9 cellular contexts compared by ENCODE assay signal in genomic region chr6:54846857-54847721, GRCh38. TPM values are rescaled to one million over a fixed set of nuclear protein-coding genes. Genes with fewer than 3 reads are reported as not detected.
A peak's percentile ranks its signal among the peaks of the same experiment; 100 is the strongest.
DNase-seq lines count a peak whose midpoint lies in the region; ATAC-seq and TF ChIP-seq lines count a peak whose summit lies in the region.
"Had no signal": no experiment of that assay in that cellular context is flagged by ENCODE, and none has a peak within 500 bp of the region (broad histone marks: within the 10 kb centered on the region; RNA-seq: fewer than 3 reads in every experiment).

No MANE protein-coding gene starts in this region.

- TF ChIP-seq POLR2A in spleen (IDR thresholded peaks at IDR 0.05): no peak

- WGBS in spleen, 5 donors: 9 to 13% (median 10%) methylated on average over 25 to 36 of the region's 36 CpGs

- no peak for TF ChIP-seq RAD21 in neural cell (conservative IDR thresholded peaks at IDR 0.05)

- H4K20me1 ChIP-seq in PC-9 (ENCODE audit: insufficient read depth) (no peaks in the 10 kb centered on the region), neural cell (ENCODE audit: insufficient read depth) (no peaks in the 10 kb centered on the region)

- no peaks in the 10 kb centered on the region for H3K9me2 ChIP-seq in PC-9 (ENCODE audit: insufficient read depth)
- H3K9me2 ChIP-seq in neural cell (ENCODE audit: insufficient read depth, low read length): no peaks in the 10 kb centered on the region

- no peak for ATAC-seq in HG03457 (IDR thresholded peaks at IDR 0.05; ENCODE audit: unreplicated experiment)
- ATAC-seq: activated T-helper 17 cell treated with anti-CD3 and anti-CD28 coated beads, Interleukin-2, amount 50 U/mL, for 72 hours had no signal

- H3K79me2 ChIP-seq in PC-9 (ENCODE audit: low read depth): peaks cover 34% of the 10 kb centered on the region
- no peaks in the 10 kb centered on the region for H3K79me2 ChIP-seq in neural cell (replicated peaks; ENCODE audit: insufficient read depth, low read length)

- H3K27me3 Mint-ChIP-seq in Caco-2 (ENCODE audit: insufficient read depth, unreplicated experiment): no peaks in the 10 kb centered on the region

- peak overlapping the region; percentile 93 for H3K27ac Mint-ChIP-seq in Caco-2 (ENCODE audit: unreplicated experiment)
- H3K27ac Mint-ChIP-seq: activated T-helper 17 cell treated with anti-CD3 and anti-CD28 coated beads, Interleukin-2, amount 50 U/mL, for 72 hours had no signal

- TF ChIP-seq CTCF in Caco-2 (IDR thresholded peaks at IDR 0.05; ENCODE audit: insufficient read depth in 1 of 2, low read depth in 1 of 2, low read length in 1 of 2, severe bottlenecking in 1 of 2, unreplicated experiment in 1 of 2): no peak
- no peak for TF ChIP-seq CTCF in PC-9 (conservative IDR thresholded peaks at IDR 0.05)
- no peak for TF ChIP-seq CTCF in foreskin fibroblast (IDR thresholded peaks at IDR 0.05; ENCODE audit: low read depth, low read length)
- TF ChIP-seq CTCF in neural cell (IDR thresholded peaks at IDR 0.05; ENCODE audit: poor library complexity, severe bottlenecking): no peak
- TF ChIP-seq CTCF in spleen (IDR thresholded peaks at IDR 0.05 in 8 of 11, conservative IDR thresholded peaks at IDR 0.05 in 3 of 11): no peak

- TSS peak; percentile 64 for BruUV-seq in Caco-2 (replicated peaks; lab: Mats Ljungman, UMichigan)
- BruUV-seq in PC-9 (replicated peaks; lab: Mats Ljungman, UMichigan): TSS peak; percentile 63

- peak overlapping the region; percentile 98 for H3K4me3 Mint-ChIP-seq in Caco-2 (ENCODE audit: unreplicated experiment)
- H3K4me3 Mint-ChIP-seq: activated T-helper 17 cell treated with anti-CD3 and anti-CD28 coated beads, Interleukin-2, amount 50 U/mL, for 72 hours had no signal

- H2AFZ ChIP-seq in PC-9: peak overlapping the region; percentile 97
- no peak overlapping the region for H2AFZ ChIP-seq in neural cell (ENCODE audit: low read depth, low read length)

- peaks cover 10% of the 10 kb centered on the region for H3K9me3 Mint-ChIP-seq in Caco-2 (ENCODE audit: unreplicated experiment)

- H3F3A ChIP-seq in PC-9 (ENCODE audit: insufficient read depth, low read depth) (peaks cover 25% of the 10 kb centered on the region), neural cell (ENCODE audit: insufficient read depth, low read length, poor library complexity, severe bottlenecking) (no peaks in the 10 kb centered on the region)

- peak; percentile 64 to 70 for DNase-seq in Caco-2
- peak; percentile 26 to 38 for DNase-seq in PC-9
- DNase-seq in foreskin fibroblast: peak in 1 of 2 donors; percentile 4
- no peak for DNase-seq in GM19238 (ENCODE audit: insufficient read length, low spot score)
- DNase-seq in spleen: no peak
- no peak for DNase-seq in stimulated activated CD4-positive, alpha-beta T cell treated with anti-CD3 and anti-CD28 coated beads, Interleukin-1b, Interleukin-23, amount 100 ng/mL, for 48 hours

- H3K4me1 ChIP-seq in Caco-2 (peaks cover 22% of the 10 kb centered on the region), PC-9 (replicated peaks; ENCODE audit: insufficient read depth) (peaks cover 40% of the 10 kb centered on the region), spleen (no peaks in the 10 kb centered on the region)

- no peaks in the 10 kb centered on the region for H3K27me3 ChIP-seq in Caco-2 (replicated peaks; ENCODE audit: control insufficient read depth, insufficient read depth, low read length)
- H3K27me3 ChIP-seq in PC-9 (ENCODE audit: insufficient read depth, low read depth): no peaks in the 10 kb centered on the region
- H3K27me3 ChIP-seq in neural cell (ENCODE audit: insufficient read depth, low read depth, low read length): peaks cover 34% of the 10 kb centered on the region
- peaks cover 0 to 30% (median 19%) of the 10 kb centered on the region in 7 donors for H3K27me3 ChIP-seq in spleen (replicated peaks in 1 of 7)

- no peak for TF ChIP-seq EP300 in neural cell (conservative IDR thresholded peaks at IDR 0.05; ENCODE audit: poor library complexity, severe bottlenecking)

- H3K27ac ChIP-seq in PC-9 (peak overlapping the region; percentile 93), neural cell (ENCODE audit: low read length) (no peak overlapping the region), spleen (no peak overlapping the region)

- H3K9me3 ChIP-seq in Caco-2: no peaks in the 10 kb centered on the region
- H3K9me3 ChIP-seq in PC-9 (ENCODE audit: insufficient read depth, low read depth): no peaks in the 10 kb centered on the region
- H3K9me3 ChIP-seq in neural cell (ENCODE audit: low read length): no peaks in the 10 kb centered on the region
- peaks cover 0 to 4% (median 0%) of the 10 kb centered on the region in 8 donors for H3K9me3 ChIP-seq in spleen

- H3K4me3 ChIP-seq in Caco-2 (ENCODE audit: low read depth, low read length) (peak overlapping the region; percentile 43), PC-9 (peak overlapping the region; percentile 73), foreskin fibroblast (ENCODE audit: low read depth in 1 of 2, low read length in 2 of 2) (peak overlapping the region; percentile 62 to 65), neural cell (ENCODE audit: low read length) (peak overlapping the region; percentile 68), spleen (peak overlapping the region in 3 of 8 donors; percentile 4 to 35 (median 17))

- H3K4me2 ChIP-seq in PC-9 (peak overlapping the region; percentile 99), neural cell (ENCODE audit: low read length) (peak overlapping the region; percentile 35)

- CTCF ChIA-PET in Caco-2 (lab: Charles Lee) (interaction anchor here (0.6 to 1.9 kb wide), 3 partner anchors 9 to 376 kb away, joined by 4 to 6 read pairs (median 4); no protein-coding TSS in a partner anchor), PC-9 (lab: Charles Lee) (interaction anchor here (0.7 kb wide), 1 partner anchor 227 kb away, joined by 3 read pairs; no protein-coding TSS in a partner anchor)

- H3K36me3 Mint-ChIP-seq in Caco-2 (ENCODE audit: insufficient read depth, unreplicated experiment): peaks cover 23% of the 10 kb centered on the region

- intact Hi-C loops in Caco-2 (cut with micrococcal nuclease; ENCODE audit: unreplicated experiment): loop anchor here (1.0 to 2.0 kb wide), 3 partner anchors 18 to 128 kb away; no protein-coding TSS in a partner anchor
- intact Hi-C loops in PC-9 (cut with micrococcal nuclease; ENCODE audit: unreplicated experiment): loop anchor here (1.0 to 10.0 kb wide), 5 partner anchors 27 to 208 kb away; no protein-coding TSS in a partner anchor
- intact Hi-C loops in spleen (cut with DNase I; ENCODE audit: low total_unique reads): no loop called here

- H3K36me3 ChIP-seq in Caco-2 (ENCODE audit: control insufficient read depth, insufficient read depth, low read length): no peaks in the 10 kb centered on the region; the same call in 1 of the 2 replicates
- H3K36me3 ChIP-seq in PC-9 (ENCODE audit: low read depth): no peaks in the 10 kb centered on the region
- no peaks in the 10 kb centered on the region for H3K36me3 ChIP-seq in neural cell (ENCODE audit: insufficient read depth, low read length)
- no peaks in the 10 kb centered on the region for H3K36me3 ChIP-seq in spleen

- POLR2A ChIA-PET in Caco-2 (lab: Charles Lee): no interaction called here
- POLR2A ChIA-PET in PC-9 (lab: Charles Lee; ENCODE audit: unreplicated experiment): interaction anchor here (0.6 kb wide), 1 partner anchor 44 kb away, joined by 3 read pairs; no protein-coding TSS in a partner anchor

- no peak overlapping the region for H3K9ac ChIP-seq in neural cell (ENCODE audit: low read length)

- peaks cover 34% of the 10 kb centered on the region for H3K4me1 Mint-ChIP-seq in Caco-2 (ENCODE audit: low read depth, unreplicated experiment)
- H3K4me1 Mint-ChIP-seq: activated T-helper 17 cell treated with anti-CD3 and anti-CD28 coated beads, Interleukin-2, amount 50 U/mL, for 72 hours had no signal

TF ChIP-seq in neural cell, 6 proteins besides CTCF, POLR2A, EP300 and RAD21:
- TF ChIP-seq REST (IDR thresholded peaks at IDR 0.05; ENCODE audit: borderline replicate concordance) (no peak), EZH2 (IDR thresholded peaks at IDR 0.05; ENCODE audit: borderline replicate concordance, insufficient read depth, low read length, poor library complexity, severe bottlenecking) (no peak), MXI1 (conservative IDR thresholded peaks at IDR 0.05; ENCODE audit: poor library complexity, severe bottlenecking) (no peak), POLR2AphosphoS5 (IDR thresholded peaks at IDR 0.05) (no peak), SMC3 (conservative IDR thresholded peaks at IDR 0.05; ENCODE audit: poor library complexity) (no peak), TAF1 (IDR thresholded peaks at IDR 0.05; ENCODE audit: low read depth) (no peak)

RNA-seq across cellular contexts. Expression of gene FAM83B, which starts 0.5 kb away (rescaled TPM):
- total RNA-seq in Caco-2 (2022): 16.9 and 21.1 TPM in 2 replicates
- 10.1 and 15.6 TPM in 2 replicates for total RNA-seq in PC-9 (2021)
- polyA plus RNA-seq in neural cell: not detected in 2 replicates
- not detected in 2 replicates for polyA minus RNA-seq in neural cell
- not detected for total RNA-seq in spleen
- polyA plus RNA-seq in spleen: not detected
- total RNA-seq: activated T-helper 17 cell treated with anti-CD3 and anti-CD28 coated beads, Interleukin-2, amount 50 U/mL, for 72 hours had no signal

Comparison
In these comparisons a context has a peak if more than half of its experiments do, and no peak if none do; other contexts are left out.
1. DNase-seq: peak in Caco-2 (2 of 2) and PC-9 (2 of 2); none in GM19238 (single experiment), spleen (single experiment) and stimulated activated CD4-positive, alpha-beta T cell treated with anti-CD3 and anti-CD28 coated beads, Interleukin-1b, Interleukin-23, amount 100 ng/mL, for 48 hours (single experiment).
2. RNA of gene FAM83B, which starts 0.5 kb away (total RNA-seq): 16.9 to 21.1 TPM in Caco-2 and 10.1 to 15.6 TPM in PC-9; not detected in spleen; every median in the first group is over 10 times any median in the second.